8 cellular contexts compared by ENCODE assay signal in the genomic region with DNA sequence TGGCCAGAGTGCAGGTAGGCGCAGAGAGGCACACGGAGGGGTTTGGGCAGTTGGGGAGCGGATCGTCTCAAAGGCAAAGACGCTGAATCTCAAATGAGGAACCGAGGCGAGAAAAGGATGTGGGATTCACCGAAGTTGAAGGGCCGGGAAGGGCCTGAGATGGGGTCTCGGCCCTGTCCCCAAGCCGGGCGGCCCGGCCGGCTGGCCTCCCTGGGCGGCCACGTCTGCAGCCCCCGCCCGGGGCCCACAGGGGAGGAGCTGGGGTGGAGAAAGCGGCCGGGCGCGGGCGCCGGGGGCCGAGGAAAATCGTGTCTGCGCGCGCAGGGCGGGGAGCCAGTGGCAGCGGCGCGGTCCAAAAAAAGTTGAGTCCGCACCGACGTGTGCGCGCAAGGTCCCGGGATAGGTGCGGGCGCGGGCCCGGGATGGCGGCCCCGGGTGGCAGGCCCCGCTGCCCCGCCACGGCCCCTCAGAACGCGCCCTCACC. TPM values are rescaled to one million over a fixed set of nuclear protein-coding genes. Genes with fewer than 3 reads are reported as not detected.
DNase-seq lines count a peak whose midpoint lies in the region; ATAC-seq and TF ChIP-seq lines count a peak whose summit lies in the region.

No MANE protein-coding gene starts in this region.

- H3K9me3 Mint-ChIP-seq in activated CD8-positive, alpha-beta T cell treated with anti-CD3 and anti-CD28 coated beads for 36 hours = no peaks in the 10 kb centered on the region
- no peaks in the 10 kb centered on the region for H3K9me3 Mint-ChIP-seq in natural killer cell

- ATAC-seq in GM21515 (IDR thresholded peaks at IDR 0.05; ENCODE audit: unreplicated experiment) (peak; percentile 22), natural killer cell (peak; percentile 11 to 16 (median 13))
- peak; percentile 5 for ATAC-seq in activated CD8-positive, alpha-beta T cell treated with anti-CD3 and anti-CD28 coated beads for 36 hours

- 0% methylated on average over 3 to 20 of the region's 50 CpGs for WGBS in esophagus squamous epithelium, 2 donors

- peak overlapping the region; percentile 95 for H3K4me3 Mint-ChIP-seq in activated CD8-positive, alpha-beta T cell treated with anti-CD3 and anti-CD28 coated beads for 36 hours
- H3K4me3 Mint-ChIP-seq in natural killer cell = peak overlapping the region; percentile 96

- H3K27ac Mint-ChIP-seq in activated CD8-positive, alpha-beta T cell treated with anti-CD3 and anti-CD28 coated beads for 36 hours = peak overlapping the region; percentile 93
- H3K27ac Mint-ChIP-seq in natural killer cell = peak overlapping the region; percentile 73 to 89

- H3K36me3 ChIP-seq in DOHH2 (ENCODE audit: control insufficient read depth, low read length) (no peaks in the 10 kb centered on the region), esophagus squamous epithelium (peaks cover 0 to 7% (median 0%) of the 10 kb centered on the region in 3 donors)

- no peaks in the 10 kb centered on the region for H3K27me3 ChIP-seq in DOHH2 (ENCODE audit: control insufficient read depth, low read length)
- H3K27me3 ChIP-seq in esophagus squamous epithelium = no peaks in the 10 kb centered on the region

- CTCF ChIA-PET in activated CD8-positive, alpha-beta T cell treated with anti-CD3 and anti-CD28 coated beads for 36 hours (lab: Charles Lee) = interaction anchor here (1.5 to 2.1 kb wide), 2 partner anchors 84 to 151 kb away, joined by 3 to 7 read pairs; partner anchors contain the start of gene NRN1L

- H3K79me2 ChIP-seq in DOHH2 (ENCODE audit: control insufficient read depth, low read length) = 0 out of 2 replicates have a peak, but pooled peaks cover 6% of the 10 kb centered on the region

- peaks cover 3% of the 10 kb centered on the region for H3K36me3 Mint-ChIP-seq in activated CD8-positive, alpha-beta T cell treated with anti-CD3 and anti-CD28 coated beads for 36 hours (ENCODE audit: low read depth)
- no peaks in the 10 kb centered on the region for H3K36me3 Mint-ChIP-seq in natural killer cell

- no peak for TF ChIP-seq CTCF in DOHH2 (IDR thresholded peaks at IDR 0.05; ENCODE audit: low read depth, low read length, poor library complexity, severe bottlenecking)
- TF ChIP-seq CTCF in activated CD8-positive, alpha-beta T cell treated with anti-CD3 and anti-CD28 coated beads for 36 hours (IDR thresholded peaks at IDR 0.05) = no peak
- TF ChIP-seq CTCF in esophagus squamous epithelium (IDR thresholded peaks at IDR 0.05) = no peak
- TF ChIP-seq CTCF in natural killer cell (IDR thresholded peaks at IDR 0.05) = no peak

- TF ChIP-seq POLR2A in esophagus squamous epithelium (IDR thresholded peaks at IDR 0.05) = no peak

- H3K27ac ChIP-seq in DOHH2 (ENCODE audit: low read depth, low read length) = no peak overlapping the region
- peak overlapping the region; percentile 85 to 96 (median 92) for H3K27ac ChIP-seq in esophagus squamous epithelium

- no peaks in the 10 kb centered on the region for H3K9me3 ChIP-seq in DOHH2 (ENCODE audit: control insufficient read depth, insufficient read depth, low read length)
- no peaks in the 10 kb centered on the region for H3K9me3 ChIP-seq in esophagus squamous epithelium

- peaks cover 7% of the 10 kb centered on the region; the same call in 1 of the 2 replicates for H3F3A ChIP-seq in DOHH2 (ENCODE audit: control insufficient read depth, insufficient read depth)

- DNase-seq in HuH-7 (ENCODE audit: low spot score) (peak; percentile 69), esophagus squamous epithelium (lab: John Stamatoyannopoulos, UW) (no peak), natural killer cell (peak; percentile 37), NCI-H524 treated with DMSO at 0.1 percent for 48 hours (lab: John Stamatoyannopoulos, UW) (no peak), GF-D8 (lab: John Stamatoyannopoulos, UW) (no peak)
- peak; percentile 42 for DNase-seq in activated CD8-positive, alpha-beta T cell treated with anti-CD3 and anti-CD28 coated beads for 36 hours

- no peaks in the 10 kb centered on the region for H3K9me2 ChIP-seq in DOHH2 (replicated peaks; ENCODE audit: control insufficient read depth, low read length)

- H3K4me1 ChIP-seq in DOHH2 (ENCODE audit: control insufficient read depth, low read length) (peaks cover 29% of the 10 kb centered on the region), esophagus squamous epithelium (peaks cover 22 to 67% (median 34%) of the 10 kb centered on the region in 3 donors)

- POLR2A ChIA-PET in activated CD8-positive, alpha-beta T cell treated with anti-CD3 and anti-CD28 coated beads for 36 hours (lab: Charles Lee) = interaction anchor here (0.7 to 2.0 kb wide), 5 partner anchors 16 to 134 kb away, joined by 3 to 7 read pairs (median 4); partner anchors contain the start of genes DDX28 and DUS2

- H3K4me3 ChIP-seq in DOHH2 (ENCODE audit: low read length) (peak overlapping the region; percentile 75), esophagus squamous epithelium (peak overlapping the region; percentile 55 to 77 (median 70))

- peak overlapping the region; percentile 94 for H3K4me2 ChIP-seq in DOHH2 (ENCODE audit: low read length)

- peaks cover 18% of the 10 kb centered on the region for H3K4me1 Mint-ChIP-seq in activated CD8-positive, alpha-beta T cell treated with anti-CD3 and anti-CD28 coated beads for 36 hours (ENCODE audit: low read depth)
- H3K4me1 Mint-ChIP-seq in natural killer cell = peaks cover 18 to 23% of the 10 kb centered on the region in 2 donors

- no peaks in the 10 kb centered on the region for H3K27me3 Mint-ChIP-seq in activated CD8-positive, alpha-beta T cell treated with anti-CD3 and anti-CD28 coated beads for 36 hours
- no peaks in the 10 kb centered on the region for H3K27me3 Mint-ChIP-seq in natural killer cell (ENCODE audit: low read depth in 2 of 2)

- intact Hi-C loops in activated CD8-positive, alpha-beta T cell treated with anti-CD3 and anti-CD28 coated beads for 36 hours (cut with micrococcal nuclease) = no loop called here
- intact Hi-C loops in esophagus squamous epithelium (cut with DNase I) (no loop called here), natural killer cell (cut with micrococcal nuclease) (loop anchor here (2.0 kb wide), 2 partner anchors 17 to 33 kb away; no protein-coding TSS in a partner anchor)

- H4K20me1 ChIP-seq in DOHH2 (ENCODE audit: control insufficient read depth, insufficient read depth, low read depth, low read length) = 0 out of 2 replicates have a peak, but pooled peaks cover 3% of the 10 kb centered on the region

RNA-seq across cellular contexts. Expression of gene SLC12A4, which starts 0.4 kb away (rescaled TPM):
- 10 to 100 TPM; 32.5 to 38.0 TPM for total RNA-seq in activated CD8-positive, alpha-beta T cell treated with anti-CD3 and anti-CD28 coated beads for 36 hours
- total RNA-seq in esophagus squamous epithelium = 10 to 100 TPM in 2 of 4 donors, 1 to 10 TPM in 2; 7.4 to 29.8 (median 18.2) TPM
- total RNA-seq in natural killer cell = 10 to 100 TPM; 30.0 to 47.0 (median 30.5) TPM

RNA-seq across cellular contexts. Expression of gene DPEP3, which starts 12.3 kb away (rescaled TPM):
- under 1 TPM; 0.16 to 0.25 TPM for total RNA-seq in activated CD8-positive, alpha-beta T cell treated with anti-CD3 and anti-CD28 coated beads for 36 hours
- total RNA-seq in esophagus squamous epithelium = not detected
- under 1 TPM; 0.53 to 1.00 (median 0.96) TPM for total RNA-seq in natural killer cell

RNA-seq across cellular contexts. Expression of gene LCAT, which starts 24.1 kb away (rescaled TPM):
- total RNA-seq in activated CD8-positive, alpha-beta T cell treated with anti-CD3 and anti-CD28 coated beads for 36 hours = 10 to 100 TPM; 10.6 to 14.3 TPM
- total RNA-seq in esophagus squamous epithelium = 10 to 100 TPM in 1 of 4 donors, 1 to 10 TPM in 3; 1.2 to 12.4 (median 3.8) TPM
- total RNA-seq in natural killer cell = 10 to 100 TPM in 2 of 3 donors, 1 to 10 TPM in 1; 7.1 to 12.4 (median 11.5) TPM

RNA-seq across cellular contexts. Expression of gene DPEP2, which starts 31.3 kb away (rescaled TPM):
- total RNA-seq in activated CD8-positive, alpha-beta T cell treated with anti-CD3 and anti-CD28 coated beads for 36 hours = 1 to 10 TPM; 2.9 TPM
- 1 to 10 TPM in 2 of 4 donors, under 1 TPM in 1, not detected in 1; 0.18 to 6.2 (median 4.0) TPM for total RNA-seq in esophagus squamous epithelium
- 10 to 100 TPM; 47.2 to 64.1 (median 61.8) TPM for total RNA-seq in natural killer cell

RNA-seq across cellular contexts. Expression of gene PSMB10, which starts 31.3 kb away (rescaled TPM):
- total RNA-seq in activated CD8-positive, alpha-beta T cell treated with anti-CD3 and anti-CD28 coated beads for 36 hours = 100 to 1,000 TPM; 205 to 206 TPM
- 10 to 100 TPM; 20.7 to 28.4 (median 25.3) TPM for total RNA-seq in esophagus squamous epithelium
- total RNA-seq in natural killer cell = 100 to 1,000 TPM; 237 to 247 (median 243) TPM

Comparison
In these comparisons a context has a peak if more than half of its experiments do, and no peak if none do; other contexts are left out.
1. DNase-seq: peak in HuH-7 (single experiment), activated CD8-positive, alpha-beta T cell treated with anti-CD3 and anti-CD28 coated beads for 36 hours (single experiment) and natural killer cell (single experiment); none in esophagus squamous epithelium (single experiment), NCI-H524 treated with DMSO at 0.1 percent for 48 hours (single experiment) and GF-D8 (single experiment).
2. Peak in every context shown above with its lines, with median percentiles within 50 percentile points of each other: ATAC-seq.